11 cellular contexts compared by ENCODE assay signal in the genomic region with DNA sequence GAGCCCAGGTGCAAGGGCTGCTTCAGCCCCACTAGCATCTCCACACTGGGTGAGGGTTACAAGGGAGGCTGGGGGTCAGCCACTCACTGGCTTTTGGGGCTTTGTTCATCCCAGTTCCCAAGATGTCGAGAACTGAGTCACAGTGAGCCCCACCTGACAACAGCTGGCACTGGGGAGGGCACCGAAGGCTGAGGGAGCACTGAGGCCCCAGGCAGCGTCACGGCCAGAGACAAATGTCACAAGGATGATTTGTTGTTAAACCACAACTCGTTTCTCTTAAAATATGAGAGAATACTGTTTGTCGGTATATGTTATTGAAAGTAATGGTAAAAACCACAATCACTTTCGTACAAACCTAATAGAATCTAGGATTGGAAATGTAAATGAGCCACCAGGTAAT.
DNase-seq lines count a peak whose midpoint lies in the region; ATAC-seq and TF ChIP-seq lines count a peak whose summit lies in the region.
"Had no signal": no experiment of that assay in that cellular context is flagged by ENCODE, and none has a peak within 500 bp of the region (broad histone marks: within the 10 kb centered on the region; RNA-seq: fewer than 3 reads in every experiment).

No MANE protein-coding gene starts in this region.

- TF ChIP-seq EP300 in sigmoid colon (IDR thresholded peaks at IDR 0.05), result no peak

- H3K9me3 ChIP-seq in BLaER1 (no peaks in the 10 kb centered on the region), sigmoid colon (no peaks in the 10 kb centered on the region)

- peak overlapping the region; percentile 69 for H3K27ac ChIP-seq in BLaER1
- no peak overlapping the region for H3K27ac ChIP-seq in sigmoid colon
- H3K27ac ChIP-seq: brain microvascular endothelial cell had no signal

- DNase-seq in activated gamma-delta T cell treated with anti-CD3 and anti-CD28 coated beads, Interleukin-2, amount 50 U/mL, for 16 hours (ENCODE audit: low read depth), result peak; percentile 45
- no peak for DNase-seq in effector CD8-positive, alpha-beta T cell (lab: John Stamatoyannopoulos, UW)
- DNase-seq in sigmoid colon (no peak), NCI-H774 (lab: John Stamatoyannopoulos, UW) (no peak)
- DNase-seq: brain microvascular endothelial cell, MV-4-11 had no signal

- H3K4me1 ChIP-seq in BLaER1 (peaks cover 100% of the 10 kb centered on the region), sigmoid colon (peaks cover 0 to 8% (median 3%) of the 10 kb centered on the region in 4 donors)

- H3K36me3 ChIP-seq in BLaER1 (peaks cover 30% of the 10 kb centered on the region), sigmoid colon (peaks cover 0 to 5% (median 2%) of the 10 kb centered on the region in 4 donors)
- H3K36me3 ChIP-seq: brain microvascular endothelial cell had no signal

- H3K27me3 ChIP-seq in BLaER1 (no peaks in the 10 kb centered on the region), sigmoid colon (no peaks in the 10 kb centered on the region)
- H3K27me3 ChIP-seq: brain microvascular endothelial cell had no signal

- peak overlapping the region; percentile 1; the same call in 1 of the 2 replicates for H3K9ac ChIP-seq in BLaER1

- no peak for TF ChIP-seq CTCF in sigmoid colon (IDR thresholded peaks at IDR 0.05)

- WGBS in sigmoid colon, 2 donors, result 76 to 87% methylated on average over 7 of the region's 7 CpGs

- H4K20me1 ChIP-seq in BLaER1, result peaks cover 74% of the 10 kb centered on the region

- no peak for TF ChIP-seq POLR2A in sigmoid colon (IDR thresholded peaks at IDR 0.05)

- peak; percentile 34 for ATAC-seq in GM19043 (IDR thresholded peaks at IDR 0.05; ENCODE audit: low read depth, unreplicated experiment)
- peak; percentile 37 for ATAC-seq in HG03280 (IDR thresholded peaks at IDR 0.05; ENCODE audit: unreplicated experiment)
- no peak for ATAC-seq in GM18873 (IDR thresholded peaks at IDR 0.05; ENCODE audit: low FRiP score, unreplicated experiment)
- ATAC-seq: sciatic nerve had no signal

- intact Hi-C loops in sigmoid colon (cut with DNase I), result no loop called here

- H3K4me3 ChIP-seq in BLaER1, result no peak overlapping the region
- H3K4me3 ChIP-seq in sigmoid colon, result no peak overlapping the region

- H3K4me2 ChIP-seq in BLaER1, result peak overlapping the region; percentile 93
